ENCODE assay signal across 8 cellular contexts in genomic region chr10:100743626-100744135, GRCh38. TPM values are rescaled to one million over a fixed set of nuclear protein-coding genes. Genes with fewer than 3 reads are reported as not detected.
DNase-seq lines count a peak whose midpoint lies in the region; ATAC-seq and TF ChIP-seq lines count a peak whose summit lies in the region.

No MANE protein-coding gene starts in this region.

- no peak for TF ChIP-seq POLR2A in right lobe of liver (IDR thresholded peaks at IDR 0.05)

- peaks cover 14 to 53% of the 10 kb centered on the region in 2 donors for H3K27me3 ChIP-seq in right lobe of liver

- no peaks in the 10 kb centered on the region for H3K36me3 ChIP-seq in right lobe of liver

- intact Hi-C loops in right lobe of liver (cut with DNase I): loop anchor here (5.0 to 10.0 kb wide), 2 partner anchors 179 to 181 kb away; no protein-coding TSS in a partner anchor

- DNase-seq in SKM-1 treated with dmso at 0.1 percent for 144 hours (lab: John Stamatoyannopoulos, UW; ENCODE audit: unreplicated experiment) (peak; percentile 8), SKM-1 (lab: John Stamatoyannopoulos, UW; ENCODE audit: unreplicated experiment) (no peak), LoVo (ENCODE audit: low spot score) (peak; percentile 66), T-helper 9 cell (peak; percentile 28), cerebellar cortex (ENCODE audit: low spot score) (peak; percentile 80), right lobe of liver (peak in 2 of 3 donors; percentile 65 to 66), stromal cell of bone marrow (ENCODE audit: low read depth) (peak; percentile 21), GOT3 (lab: John Stamatoyannopoulos, UW) (no peak)

- under 1% methylated on average over 12 of the region's 16 CpGs for WGBS in right lobe of liver (ENCODE audit: insufficient coverage, low coverage, low lambda C conversion rate, missing lambda C conversion rate)

- peaks cover 0 to 20% (median 6%) of the 10 kb centered on the region in 4 donors for H3K4me1 ChIP-seq in right lobe of liver

- H3K9me3 ChIP-seq in right lobe of liver: no peaks in the 10 kb centered on the region

- TF ChIP-seq CTCF in right lobe of liver (IDR thresholded peaks at IDR 0.05): peak; percentile 52 to 75 (median 70)

- no peak overlapping the region for H3K4me3 ChIP-seq in right lobe of liver

- ATAC-seq in right lobe of liver: peak; percentile 83 to 91 (median 86)

- H3K27ac ChIP-seq in right lobe of liver: no peak overlapping the region

RNA-seq across cellular contexts. Expression of gene PAX2, which starts 1.7 kb away (rescaled TPM):
- total RNA-seq in right lobe of liver: under 1 TPM in 1 of 6 experiments, not detected in 5; 0.24 TPM

Comparison
In these comparisons a context has a peak if more than half of its experiments do, and no peak if none do; other contexts are left out.
1. DNase-seq: peak in SKM-1 treated with dmso at 0.1 percent for 144 hours (single experiment), LoVo (single experiment), T-helper 9 cell (single experiment), cerebellar cortex (single experiment), right lobe of liver (2 of 3) and stromal cell of bone marrow (single experiment); none in SKM-1 (single experiment) and GOT3 (single experiment).